Comparison of ENCODE assay signal across 1 cellular context in genomic region chr11:67238894-67239794, GRCh38.
TF ChIP-seq lines count a peak whose summit lies in the region.

No MANE protein-coding gene starts in this region.

TF ChIP-seq in HepG2, 621 proteins besides CTCF, POLR2A, EP300 and RAD21 (continued from another document):
- no peak for TF ChIP-seq HNRNPH1 (optimal IDR thresholded peaks at IDR 0.05; ENCODE audit: low read depth, low read length)
- no peak for TF ChIP-seq TFDP2 (CRISPR knock-in tag; IDR thresholded peaks at IDR 0.05)
- TF ChIP-seq PHF21A (CRISPR knock-in tag; IDR thresholded peaks at IDR 0.05): 0 out of 2 replicates have a peak, but pooled peaks have one; percentile 4
- no peak for TF ChIP-seq SRSF4 (IDR thresholded peaks at IDR 0.05; ENCODE audit: low read depth, low read length, poor library complexity, severe bottlenecking)
- TF ChIP-seq PCBP1 (IDR thresholded peaks at IDR 0.05; ENCODE audit: borderline replicate concordance, low read depth, low read length): no peak
- 0 out of 2 replicates have a peak, but pooled peaks have one; percentile 2 for TF ChIP-seq ZSCAN21 (CRISPR knock-in tag; IDR thresholded peaks at IDR 0.05; ENCODE audit: borderline replicate concordance)
- TF ChIP-seq, protein P1, sequence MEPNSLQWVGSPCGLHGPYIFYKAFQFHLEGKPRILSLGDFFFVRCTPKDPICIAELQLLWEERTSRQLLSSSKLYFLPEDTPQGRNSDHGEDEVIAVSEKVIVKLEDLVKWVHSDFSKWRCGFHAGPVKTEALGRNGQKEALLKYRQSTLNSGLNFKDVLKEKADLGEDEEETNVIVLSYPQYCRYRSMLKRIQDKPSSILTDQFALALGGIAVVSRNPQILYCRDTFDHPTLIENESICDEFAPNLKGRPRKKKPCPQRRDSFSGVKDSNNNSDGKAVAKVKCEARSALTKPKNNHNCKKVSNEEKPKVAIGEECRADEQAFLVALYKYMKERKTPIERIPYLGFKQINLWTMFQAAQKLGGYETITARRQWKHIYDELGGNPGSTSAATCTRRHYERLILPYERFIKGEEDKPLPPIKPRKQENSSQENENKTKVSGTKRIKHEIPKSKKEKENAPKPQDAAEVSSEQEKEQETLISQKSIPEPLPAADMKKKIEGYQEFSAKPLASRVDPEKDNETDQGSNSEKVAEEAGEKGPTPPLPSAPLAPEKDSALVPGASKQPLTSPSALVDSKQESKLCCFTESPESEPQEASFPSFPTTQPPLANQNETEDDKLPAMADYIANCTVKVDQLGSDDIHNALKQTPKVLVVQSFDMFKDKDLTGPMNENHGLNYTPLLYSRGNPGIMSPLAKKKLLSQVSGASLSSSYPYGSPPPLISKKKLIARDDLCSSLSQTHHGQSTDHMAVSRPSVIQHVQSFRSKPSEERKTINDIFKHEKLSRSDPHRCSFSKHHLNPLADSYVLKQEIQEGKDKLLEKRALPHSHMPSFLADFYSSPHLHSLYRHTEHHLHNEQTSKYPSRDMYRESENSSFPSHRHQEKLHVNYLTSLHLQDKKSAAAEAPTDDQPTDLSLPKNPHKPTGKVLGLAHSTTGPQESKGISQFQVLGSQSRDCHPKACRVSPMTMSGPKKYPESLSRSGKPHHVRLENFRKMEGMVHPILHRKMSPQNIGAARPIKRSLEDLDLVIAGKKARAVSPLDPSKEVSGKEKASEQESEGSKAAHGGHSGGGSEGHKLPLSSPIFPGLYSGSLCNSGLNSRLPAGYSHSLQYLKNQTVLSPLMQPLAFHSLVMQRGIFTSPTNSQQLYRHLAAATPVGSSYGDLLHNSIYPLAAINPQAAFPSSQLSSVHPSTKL (CRISPR knock-in tag; IDR thresholded peaks at IDR 0.05): no peak
- TF ChIP-seq ZFP82 (CRISPR knock-in tag; IDR thresholded peaks at IDR 0.05; ENCODE audit: borderline replicate concordance): 0 out of 2 replicates have a peak, but pooled peaks have one; percentile 11
- TF ChIP-seq ARNT2 (CRISPR knock-in tag; IDR thresholded peaks at IDR 0.05; ENCODE audit: low read depth): 0 out of 2 replicates have a peak, but pooled peaks have one; percentile 11
- TF ChIP-seq, protein P2, sequence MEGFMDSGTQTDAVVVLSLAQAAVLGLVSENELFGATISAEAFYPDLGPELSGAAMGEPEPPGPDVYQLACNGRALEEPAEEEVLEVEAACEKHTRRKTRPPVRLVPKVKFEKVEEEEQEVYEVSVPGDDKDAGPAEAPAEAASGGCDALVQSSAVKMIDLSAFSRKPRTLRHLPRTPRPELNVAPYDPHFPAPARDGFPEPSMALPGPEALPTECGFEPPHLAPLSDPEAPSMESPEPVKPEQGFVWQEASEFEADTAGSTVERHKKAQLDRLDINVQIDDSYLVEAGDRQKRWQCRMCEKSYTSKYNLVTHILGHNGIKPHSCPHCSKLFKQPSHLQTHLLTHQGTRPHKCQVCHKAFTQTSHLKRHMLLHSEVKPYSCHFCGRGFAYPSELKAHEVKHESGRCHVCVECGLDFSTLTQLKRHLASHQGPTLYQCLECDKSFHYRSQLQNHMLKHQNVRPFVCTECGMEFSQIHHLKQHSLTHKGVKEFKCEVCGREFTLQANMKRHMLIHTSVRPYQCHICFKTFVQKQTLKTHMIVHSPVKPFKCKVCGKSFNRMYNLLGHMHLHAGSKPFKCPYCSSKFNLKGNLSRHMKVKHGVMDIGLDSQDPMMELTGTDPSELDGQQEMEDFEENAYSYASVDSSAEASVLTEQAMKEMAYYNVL (CRISPR knock-in tag; IDR thresholded peaks at IDR 0.05; ENCODE audit: borderline replicate concordance): 0 out of 2 replicates have a peak, but pooled peaks have one; percentile 3
- TF ChIP-seq DNMT3B (CRISPR knock-in tag; conservative IDR thresholded peaks at IDR 0.05): no peak
- no peak for TF ChIP-seq ZNF577 (CRISPR knock-in tag; IDR thresholded peaks at IDR 0.05; ENCODE audit: borderline replicate concordance, low read depth)
